ENCODE assay signal across 1 cellular context in the genomic region with DNA sequence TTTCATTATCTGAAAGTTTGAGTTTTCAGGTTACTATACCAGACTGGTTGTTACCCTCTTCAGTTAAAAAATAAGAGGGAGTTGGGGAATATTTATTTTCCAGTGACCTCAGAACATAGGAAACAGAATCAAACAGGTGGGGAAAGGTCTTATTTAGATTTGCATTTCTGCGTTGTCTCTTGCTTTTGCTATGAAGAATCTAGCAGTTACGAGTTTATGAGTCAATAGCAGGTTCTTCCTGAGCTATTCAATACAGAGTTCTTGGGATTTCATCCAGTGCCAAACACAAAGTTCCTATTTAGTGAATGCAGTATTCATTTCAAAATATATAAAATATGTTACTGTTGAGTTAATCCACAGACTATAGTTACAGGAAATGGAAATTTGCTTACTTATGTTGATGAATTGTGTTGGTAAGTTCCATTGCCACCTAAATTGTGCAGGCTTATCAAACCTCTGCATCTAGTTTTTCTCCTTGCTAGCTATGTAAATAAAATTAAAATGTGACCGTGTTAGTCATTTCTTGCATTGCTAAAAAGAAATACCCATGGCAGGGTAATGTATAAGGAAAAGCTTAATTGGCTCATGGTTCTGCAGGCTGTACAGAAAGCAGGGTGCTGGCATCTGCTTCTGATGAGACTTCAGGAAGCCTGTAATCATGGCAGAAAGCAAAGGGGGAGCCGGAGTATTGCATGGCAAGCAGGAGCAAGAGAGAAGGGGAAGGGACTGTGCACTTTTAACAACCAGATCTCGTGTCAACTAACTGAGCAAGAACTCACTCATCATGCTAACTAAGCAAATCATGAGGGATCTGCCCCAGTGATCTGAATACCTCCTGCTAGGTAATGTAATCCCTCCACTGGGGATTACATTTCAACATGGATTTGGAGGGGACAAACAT.
TF ChIP-seq lines count a peak whose summit lies in the region.

No MANE protein-coding gene starts in this region.

TF ChIP-seq in H1, 55 proteins besides CTCF, POLR2A, EP300 and RAD21 (continued from another document):
- no peak for TF ChIP-seq EGR1 (IDR thresholded peaks at IDR 0.05; ENCODE audit: borderline replicate concordance, low read depth, low read length)
